ENCODE assay signal across 23 cellular contexts in the genomic region with DNA sequence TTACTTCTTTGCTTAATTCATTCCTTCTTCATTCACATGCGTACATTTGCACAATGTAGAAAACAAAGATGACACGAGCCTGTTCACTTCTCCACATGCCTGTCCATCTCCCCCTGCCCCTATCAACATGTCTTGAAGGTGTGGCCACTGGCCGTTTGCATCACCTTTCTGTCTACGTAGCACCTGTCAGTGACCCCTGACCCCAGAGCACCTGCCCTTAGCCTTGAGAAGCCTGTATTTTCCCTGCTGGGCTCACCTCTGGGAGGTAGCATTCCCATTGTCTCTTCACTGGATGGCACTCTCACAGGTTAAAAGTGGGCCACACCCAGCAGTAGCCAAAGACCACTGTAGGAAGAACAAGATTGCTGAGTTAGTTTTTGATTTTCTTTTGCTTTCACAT.
"Had no signal": no experiment of that assay in that cellular context is flagged by ENCODE, and none has a peak within 500 bp of the region (broad histone marks: within the 10 kb centered on the region; RNA-seq: fewer than 3 reads in every experiment).

No MANE protein-coding gene starts in this region.

- H3K4me1 ChIP-seq: ascending aorta, body of pancreas had no signal

- H3K4me3 ChIP-seq: ascending aorta, body of pancreas had no signal

- ATAC-seq: activated naive CD4-positive, alpha-beta T cell treated with anti-CD3 and anti-CD28 coated beads, Interleukin-2, amount 50 U/mL, for 72 hours; activated naive CD8-positive, alpha-beta T cell treated with anti-CD3 and anti-CD28 coated beads, Interleukin-2, amount 50 U/mL, for 24 hours; activated T-cell treated with anti-CD3 and anti-CD28 coated beads, Interleukin-2, amount 50 U/mL, for 4 hours; body of pancreas; PC-3 had no signal

- H3K27me3 ChIP-seq: ascending aorta had no signal

- H3K9me3 ChIP-seq: ascending aorta, body of pancreas had no signal

- H3K4me3 Mint-ChIP-seq: activated CD4-positive, alpha-beta memory T cell treated with anti-CD3 and anti-CD28 coated beads for 36 hours; activated CD4-positive, alpha-beta T cell treated with anti-CD3 and anti-CD28 coated beads, Interleukin-2, amount 10 ng/mL, durations not matched to agents 7 days and 5 days; activated naive CD8-positive, alpha-beta T cell treated with anti-CD3 and anti-CD28 coated beads, Interleukin-2, amount 50 U/mL, for 24 hours; activated T-cell treated with anti-CD3 and anti-CD28 coated beads, Interleukin-2, amount 50 U/mL, for 4 hours had no signal

- H3K36me3 ChIP-seq: ascending aorta had no signal

- DNase-seq: activated CD4-positive, alpha-beta memory T cell treated with anti-CD3 and anti-CD28 coated beads for 36 hours; activated CD4-positive, alpha-beta T cell treated with anti-CD3 and anti-CD28 coated beads, Interleukin-2, amount 10 ng/mL, durations not matched to agents 7 days and 5 days; activated CD4-positive, CD25-positive, alpha-beta regulatory T cell; activated CD8-positive, alpha-beta memory T cell treated with anti-CD3 and anti-CD28 coated beads for 24 hours; activated effector memory CD4-positive, alpha-beta T cell treated with anti-CD3 and anti-CD28 coated beads, Interleukin-2, amount 50 U/mL, for 16 hours; activated naive CD4-positive, alpha-beta T cell treated with Interleukin-2 at 50 U/mL for 16 hours; activated naive CD8-positive, alpha-beta T cell treated with anti-CD3 and anti-CD28 coated beads, Interleukin-2, amount 50 U/mL, for 24 hours; activated T-cell treated with anti-CD3 and anti-CD28 coated beads, Interleukin-2, amount 50 U/mL, for 4 hours; amniotic stem cell; body of pancreas; central memory CD4-positive, alpha-beta T cell; NCI-H1092; NCI-H1694 treated with DMSO at 0.1 percent for 48 hours; NCI-H2029 treated with DMSO at 0.1 percent for 48 hours; NCI-H510A treated with DMSO at 0.1 percent for 48 hours; NCI-H82; SIG-M5; T-helper 2 cell; T1000 had no signal

- H3K27ac ChIP-seq: ascending aorta, body of pancreas, KMS-11 had no signal

- H3K9me3 Mint-ChIP-seq: activated CD4-positive, alpha-beta memory T cell treated with anti-CD3 and anti-CD28 coated beads for 36 hours; activated CD4-positive, alpha-beta T cell treated with anti-CD3 and anti-CD28 coated beads, Interleukin-2, amount 10 ng/mL, durations not matched to agents 7 days and 5 days; activated naive CD4-positive, alpha-beta T cell treated with anti-CD3 and anti-CD28 coated beads, Interleukin-2, amount 50 U/mL, for 72 hours; activated naive CD8-positive, alpha-beta T cell treated with anti-CD3 and anti-CD28 coated beads, Interleukin-2, amount 50 U/mL, for 24 hours; activated T-cell treated with anti-CD3 and anti-CD28 coated beads, Interleukin-2, amount 50 U/mL, for 4 hours had no signal

- H3K4me1 Mint-ChIP-seq: activated CD4-positive, alpha-beta T cell treated with anti-CD3 and anti-CD28 coated beads, Interleukin-2, amount 10 ng/mL, durations not matched to agents 7 days and 5 days; activated naive CD8-positive, alpha-beta T cell treated with anti-CD3 and anti-CD28 coated beads, Interleukin-2, amount 50 U/mL, for 24 hours had no signal

- H3K36me3 Mint-ChIP-seq: activated CD4-positive, alpha-beta memory T cell treated with anti-CD3 and anti-CD28 coated beads for 36 hours; activated naive CD4-positive, alpha-beta T cell treated with anti-CD3 and anti-CD28 coated beads, Interleukin-2, amount 50 U/mL, for 72 hours had no signal

- H3K9ac ChIP-seq: KMS-11 had no signal

- H3K27ac Mint-ChIP-seq: activated CD4-positive, alpha-beta memory T cell treated with anti-CD3 and anti-CD28 coated beads for 36 hours; activated CD4-positive, alpha-beta T cell treated with anti-CD3 and anti-CD28 coated beads, Interleukin-2, amount 10 ng/mL, durations not matched to agents 7 days and 5 days; activated naive CD4-positive, alpha-beta T cell treated with anti-CD3 and anti-CD28 coated beads, Interleukin-2, amount 50 U/mL, for 72 hours; activated naive CD8-positive, alpha-beta T cell treated with anti-CD3 and anti-CD28 coated beads, Interleukin-2, amount 50 U/mL, for 24 hours had no signal

- H3K4me2 ChIP-seq: KMS-11 had no signal
